In the genomic region with DNA sequence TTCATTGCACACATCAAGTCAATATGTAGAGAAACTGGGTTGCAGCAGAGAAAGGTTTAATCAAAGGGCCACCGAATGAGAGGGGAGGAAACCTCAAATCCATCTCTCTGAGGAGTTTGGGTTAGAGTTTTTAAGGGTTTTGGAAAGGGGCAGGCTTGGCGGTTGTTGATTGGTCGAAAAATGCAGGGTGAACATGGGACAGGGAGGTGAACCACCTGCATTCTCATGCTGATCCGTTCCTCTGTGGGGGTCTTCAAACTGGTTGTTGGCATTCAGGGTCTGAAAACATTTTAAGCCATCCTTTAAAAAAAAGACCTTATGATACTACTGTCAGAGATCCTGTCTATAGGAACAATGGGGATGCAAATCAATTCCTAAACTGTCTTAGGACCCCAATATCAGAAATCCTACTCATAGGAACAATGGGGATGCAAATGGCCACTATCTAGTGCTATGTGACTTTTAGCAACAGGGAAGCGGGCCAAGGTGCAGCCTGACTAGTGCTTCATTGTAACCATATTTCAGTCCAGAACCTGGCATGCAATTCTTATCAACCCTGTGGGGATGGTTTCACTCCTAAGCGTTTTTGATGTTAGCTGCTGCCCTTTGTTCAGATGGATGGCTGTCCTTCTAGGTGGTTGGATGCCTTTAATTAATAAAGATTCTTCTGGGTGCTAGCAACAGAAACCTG, we compare ENCODE assay signal across 1 cellular context.
TF ChIP-seq lines count a peak whose summit lies in the region.

No MANE protein-coding gene starts in this region.

TF ChIP-seq in H1, 55 proteins besides CTCF, POLR2A, EP300 and RAD21:
- TF ChIP-seq POLR2AphosphoS5 (IDR thresholded peaks at IDR 0.05; ENCODE audit: low read depth, low read length) (no peak), POU5F1 (IDR thresholded peaks at IDR 0.05; ENCODE audit: low read depth, low read length) (0 out of 2 replicates have a peak, but pooled peaks have one; percentile 40)
TF ChIP-seq in H1: peak in this region for 1.
